ENCODE assay signal across 35 cellular contexts in the genomic region with DNA sequence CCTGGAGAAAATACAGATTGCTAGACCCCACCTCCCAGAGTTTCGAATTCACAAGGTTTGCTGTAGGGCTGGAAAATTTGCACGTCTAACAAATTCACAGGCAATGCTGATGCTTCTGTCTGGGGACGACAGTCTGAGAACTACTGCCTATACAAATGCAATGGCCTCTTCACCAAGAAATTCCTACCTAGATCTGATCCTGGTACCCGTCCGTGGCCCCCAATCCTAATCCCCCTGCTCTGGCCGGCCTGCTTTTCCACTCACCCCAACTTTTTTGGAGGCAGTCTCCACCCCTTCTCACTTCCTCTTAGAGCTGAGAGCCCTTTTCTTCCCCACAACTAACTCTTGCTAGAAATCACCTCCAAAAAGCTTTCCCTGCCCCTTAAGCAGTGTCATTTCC. TPM values are rescaled to one million over a fixed set of nuclear protein-coding genes. Genes with fewer than 3 reads are reported as not detected.
A peak's percentile ranks its signal among the peaks of the same experiment; 100 is the strongest.
DNase-seq lines count a peak whose midpoint lies in the region; ATAC-seq, FAIRE-seq and TF ChIP-seq lines count a peak whose summit lies in the region.
"Had no signal": no experiment of that assay in that cellular context is flagged by ENCODE, and none has a peak within 500 bp of the region (broad histone marks: within the 10 kb centered on the region; RNA-seq: fewer than 3 reads in every experiment).

No MANE protein-coding gene starts in this region.

- no peak overlapping the region; a peak in 1 of 4 replicates for H3K9ac ChIP-seq in K562 (ENCODE audit: insufficient read depth in 1 of 2, low read depth in 2 of 2, low read length in 2 of 2)

- TF ChIP-seq CTCF in K562 (IDR thresholded peaks at IDR 0.05 in 2 of 3, conservative IDR thresholded peaks at IDR 0.05 in 1 of 3; ENCODE audit: insufficient read depth in 2 of 3, low read depth in 1 of 3, low read length in 3 of 3) (no peak), type B pancreatic cell (conservative IDR thresholded peaks at IDR 0.05) (no peak)

- TF ChIP-seq RAD21 in K562 (CRISPR knock-in tag; conservative IDR thresholded peaks at IDR 0.05 in 1 of 2, IDR thresholded peaks at IDR 0.05 in 1 of 2): no peak

- H3K36me3 ChIP-seq in K562 (ENCODE audit: control insufficient read depth, insufficient read depth, low read length): no peaks in the 10 kb centered on the region
- H3K36me3 ChIP-seq: pancreas, uterus had no signal

- TF ChIP-seq EP300 in K562 (IDR thresholded peaks at IDR 0.05; ENCODE audit: low read length): no peak

- peaks cover 27 to 28% of the 10 kb centered on the region in 2 experiments for H3K4me1 ChIP-seq in K562 (replicated peaks in 1 of 2; ENCODE audit: control insufficient read depth in 2 of 2, insufficient read depth in 2 of 2, low read length in 2 of 2)

- peaks cover 8% of the 10 kb centered on the region; the same call in 2 of the 3 replicates for H3K79me2 ChIP-seq in K562 (ENCODE audit: control insufficient read depth, insufficient read depth, low read length)

- H3K27me3 Mint-ChIP-seq in activated CD4-positive, alpha-beta memory T cell treated with anti-CD3 and anti-CD28 coated beads, Interleukin-2, amount 10 ng/mL, durations not matched to agents 7 days and 5 days: peaks cover 2% of the 10 kb centered on the region
- H3K27me3 Mint-ChIP-seq in activated CD4-positive, alpha-beta memory T cell treated with anti-CD3 and anti-CD28 coated beads for 36 hours: peaks cover 2% of the 10 kb centered on the region
- peaks cover 10% of the 10 kb centered on the region for H3K27me3 Mint-ChIP-seq in type B pancreatic cell
- H3K27me3 Mint-ChIP-seq: T-cell had no signal

- FAIRE-seq in K562 (lab: Jason Lieb, UNC): no peak
- FAIRE-seq: A549, HTR-8/SVneo, islet of Langerhans, pancreas had no signal

- no peaks in the 10 kb centered on the region for H3K9me1 ChIP-seq in K562 (ENCODE audit: control insufficient read depth, insufficient read depth, low read length)

- peaks cover 12% of the 10 kb centered on the region for H3K36me3 Mint-ChIP-seq in activated CD4-positive, alpha-beta memory T cell treated with anti-CD3 and anti-CD28 coated beads, Interleukin-2, amount 10 ng/mL, durations not matched to agents 7 days and 5 days (ENCODE audit: low read depth)
- peaks cover 5% of the 10 kb centered on the region for H3K36me3 Mint-ChIP-seq in activated CD4-positive, alpha-beta memory T cell treated with anti-CD3 and anti-CD28 coated beads for 36 hours
- H3K36me3 Mint-ChIP-seq in type B pancreatic cell: no peaks in the 10 kb centered on the region
- H3K36me3 Mint-ChIP-seq: T-cell had no signal

- H2AFZ ChIP-seq in K562 (ENCODE audit: low read depth, low read length): no peak overlapping the region

- H3K27me3 ChIP-seq in K562 (ENCODE audit: control insufficient read depth in 2 of 2, insufficient read depth in 2 of 2, low read length in 2 of 2): peaks cover 0 to 6% of the 10 kb centered on the region in 2 experiments; a peak in 1 of 5 replicates
- H3K27me3 ChIP-seq: dorsolateral prefrontal cortex, pancreas, uterus had no signal

- no TSS peak for BruUV-seq in K562 (replicated peaks; lab: Mats Ljungman, UMichigan)

- WGBS in K562 (ENCODE audit: insufficient coverage, low coverage, missing lambda C conversion rate): 13% methylated on average over 6 of the region's 6 CpGs

- H3K4me3 ChIP-seq in K562: no peak overlapping the region
- H3K4me3 ChIP-seq: A549, dorsolateral prefrontal cortex, pancreas, uterus had no signal

- no peak overlapping the region for H3K27ac ChIP-seq in K562 (ENCODE audit: extremely low read depth, low read depth, low read length)
- H3K27ac ChIP-seq: A549, pancreas, uterus, VCaP had no signal

- H4K20me1 ChIP-seq in K562 (replicated peaks; ENCODE audit: control insufficient read depth, insufficient read depth, low read length): 0 out of 2 replicates have a peak, but pooled peaks cover 10% of the 10 kb centered on the region

- H3K9me3 Mint-ChIP-seq in activated CD4-positive, alpha-beta memory T cell treated with anti-CD3 and anti-CD28 coated beads, Interleukin-2, amount 10 ng/mL, durations not matched to agents 7 days and 5 days: no peaks in the 10 kb centered on the region
- peaks cover under 1% of the 10 kb centered on the region for H3K9me3 Mint-ChIP-seq in activated CD4-positive, alpha-beta memory T cell treated with anti-CD3 and anti-CD28 coated beads for 36 hours
- peaks cover 4% of the 10 kb centered on the region for H3K9me3 Mint-ChIP-seq in type B pancreatic cell
- H3K9me3 Mint-ChIP-seq: activated T-cell treated with anti-CD3 and anti-CD28 coated beads, Interleukin-2, amount 50 U/mL, for 24 hours; T-cell had no signal

- no peak overlapping the region for H3K4me3 Mint-ChIP-seq in activated CD4-positive, alpha-beta memory T cell treated with anti-CD3 and anti-CD28 coated beads, Interleukin-2, amount 10 ng/mL, durations not matched to agents 7 days and 5 days
- no peak overlapping the region for H3K4me3 Mint-ChIP-seq in activated CD4-positive, alpha-beta memory T cell treated with anti-CD3 and anti-CD28 coated beads for 36 hours
- H3K4me3 Mint-ChIP-seq in type B pancreatic cell: peak overlapping the region; percentile 9
- H3K4me3 Mint-ChIP-seq: activated CD8-positive, alpha-beta T cell treated with anti-CD3 and anti-CD28 coated beads, Interleukin-2, amount 10 ng/mL, durations not matched to agents 7 days and 5 days; activated T-cell treated with anti-CD3 and anti-CD28 coated beads, Interleukin-2, amount 50 U/mL, for 24 hours; T-cell had no signal

- in situ Hi-C loops in K562 (cut with MboI): no loop called here

- no peak for DNase-seq in activated CD4-positive, alpha-beta memory T cell treated with anti-CD3 and anti-CD28 coated beads, Interleukin-2, amount 10 ng/mL, durations not matched to agents 7 days and 5 days
- no peak for DNase-seq in activated CD4-positive, alpha-beta memory T cell treated with anti-CD3 and anti-CD28 coated beads for 36 hours
- DNase-seq in NOMO-1 (lab: John Stamatoyannopoulos, UW; ENCODE audit: unreplicated experiment in 2 of 2) (peak; percentile 42 to 43), K562 (ENCODE audit: extremely low read depth in 1 of 4, low spot score in 3 of 4) (no peak), type B pancreatic cell (ENCODE audit: extremely low spot score, unreplicated experiment) (no peak)
- DNase-seq: activated CD8-positive, alpha-beta T cell treated with anti-CD3 and anti-CD28 coated beads, Interleukin-2, amount 10 ng/mL, durations not matched to agents 7 days and 5 days; activated naive CD4-positive, alpha-beta T cell treated with Interleukin-2 at 50 U/mL for 16 hours; activated T-cell treated with anti-CD3 and anti-CD28 coated beads, Interleukin-2, amount 50 U/mL, for 24 hours; anterior cingulate cortex; C1 segment of cervical spinal cord; dorsolateral prefrontal cortex; foreskin melanocyte; GF-D8; H7; hypothalamus; NCI-H1105 treated with DMSO at 0.1 percent for 48 hours; NCI-H2107; NCI-H524; right cardiac atrium; Right ventricle myocardium superior; stimulated activated CD8-positive, alpha-beta memory T cell treated with anti-CD3 and anti-CD28 coated beads, Interleukin-4, amount 100 ng/mL, for 48 hours; T-cell; uterus had no signal

- POLR2A ChIA-PET in activated CD4-positive, alpha-beta memory T cell treated with anti-CD3 and anti-CD28 coated beads, Interleukin-2, amount 10 ng/mL, durations not matched to agents 7 days and 5 days (lab: Charles Lee): interaction anchor here (1.3 kb wide), 1 partner anchor 10 kb away, joined by 3 read pairs; no protein-coding TSS in a partner anchor
- POLR2A ChIA-PET in activated CD4-positive, alpha-beta memory T cell treated with anti-CD3 and anti-CD28 coated beads for 36 hours (lab: Charles Lee): no interaction called here
- POLR2A ChIA-PET in K562 (lab: Yijun Ruan, JAX): interaction anchor here (1.7 kb wide), 1 partner anchor 11 kb away, joined by 6 read pairs; no protein-coding TSS in a partner anchor

- H3K27ac Mint-ChIP-seq in activated CD4-positive, alpha-beta memory T cell treated with anti-CD3 and anti-CD28 coated beads, Interleukin-2, amount 10 ng/mL, durations not matched to agents 7 days and 5 days: peak overlapping the region; percentile 23
- H3K27ac Mint-ChIP-seq in activated CD4-positive, alpha-beta memory T cell treated with anti-CD3 and anti-CD28 coated beads for 36 hours: no peak overlapping the region
- H3K27ac Mint-ChIP-seq in type B pancreatic cell: no peak overlapping the region
- H3K27ac Mint-ChIP-seq: activated CD8-positive, alpha-beta T cell treated with anti-CD3 and anti-CD28 coated beads, Interleukin-2, amount 10 ng/mL, durations not matched to agents 7 days and 5 days; activated T-cell treated with anti-CD3 and anti-CD28 coated beads, Interleukin-2, amount 50 U/mL, for 24 hours; T-cell had no signal

- no peak overlapping the region for H3K4me2 ChIP-seq in K562 (ENCODE audit: insufficient read depth, low read length)
- H3K4me2 ChIP-seq: A549 had no signal

- ATAC-seq in K562: no peak
- no peak for ATAC-seq in esophagus mucosa
- ATAC-seq in GM19035 (IDR thresholded peaks at IDR 0.05; ENCODE audit: unreplicated experiment): no peak
- no peak for ATAC-seq in HG03460 (IDR thresholded peaks at IDR 0.05; ENCODE audit: unreplicated experiment)
- ATAC-seq: A549; activated CD8-positive, alpha-beta T cell treated with anti-CD3 and anti-CD28 coated beads, Interleukin-2, amount 10 ng/mL, durations not matched to agents 7 days and 5 days; pancreas; right cardiac atrium; T-cell had no signal

- intact Hi-C loops in activated CD4-positive, alpha-beta memory T cell treated with anti-CD3 and anti-CD28 coated beads for 36 hours (cut with micrococcal nuclease): no loop called here
- intact Hi-C loops in K562 (cut with micrococcal nuclease): no loop called here

- no peak for TF ChIP-seq POLR2A in K562 (conservative IDR thresholded peaks at IDR 0.05)

- no peaks in the 10 kb centered on the region for H3K9me3 ChIP-seq in K562 (replicated peaks; ENCODE audit: control insufficient read depth, insufficient read depth, low read depth, low read length)
- H3K9me3 ChIP-seq: A549, pancreas, uterus had no signal

- CTCF ChIA-PET in activated CD4-positive, alpha-beta memory T cell treated with anti-CD3 and anti-CD28 coated beads, Interleukin-2, amount 10 ng/mL, durations not matched to agents 7 days and 5 days (lab: Charles Lee): no interaction called here
- CTCF ChIA-PET in activated CD4-positive, alpha-beta memory T cell treated with anti-CD3 and anti-CD28 coated beads for 36 hours (lab: Charles Lee): no interaction called here
- CTCF ChIA-PET in K562 (lab: Yijun Ruan, JAX; ENCODE audit: low intra/inter-chr PET ratio): no interaction called here

- H3K4me1 Mint-ChIP-seq in activated CD4-positive, alpha-beta memory T cell treated with anti-CD3 and anti-CD28 coated beads, Interleukin-2, amount 10 ng/mL, durations not matched to agents 7 days and 5 days: peaks cover 52% of the 10 kb centered on the region
- H3K4me1 Mint-ChIP-seq in activated CD4-positive, alpha-beta memory T cell treated with anti-CD3 and anti-CD28 coated beads for 36 hours (ENCODE audit: low read depth): peaks cover 30% of the 10 kb centered on the region
- H3K4me1 Mint-ChIP-seq in type B pancreatic cell (ENCODE audit: unreplicated experiment): peaks cover 34% of the 10 kb centered on the region

RNA-seq across cellular contexts. Expression of a gene that starts 3.1 kb away (rescaled TPM):
- 10 to 100 TPM; 56.7 to 57.4 TPM for total RNA-seq in activated CD4-positive, alpha-beta memory T cell treated with anti-CD3 and anti-CD28 coated beads, Interleukin-2, amount 10 ng/mL, durations not matched to agents 7 days and 5 days
- total RNA-seq in activated CD4-positive, alpha-beta memory T cell treated with anti-CD3 and anti-CD28 coated beads for 36 hours: 10 to 100 TPM; 27.4 to 30.2 TPM
- 12.8 and 19.4 TPM in 2 replicates for total RNA-seq in K562 (2011; cell fraction: chromatin; rRNA removed; ENCODE audit: low replicate concordance)
- total RNA-seq in K562 (2011; cell fraction: nucleolus; rRNA removed): 8.0 and 10.2 TPM in 2 replicates
- 7.7 and 9.5 TPM in 2 replicates for total RNA-seq in K562 (2011; cell fraction: nucleoplasm; rRNA removed)
- total RNA-seq in K562 (2014; rRNA removed): 2.0 and 2.9 TPM in 2 replicates
- 2.3 and 2.5 TPM in 2 replicates for total RNA-seq in K562 (2014; rRNA removed; fragmentation: Illumina TruSeq; extraction: Trizol)
- 1.7 and 2.2 TPM in 2 replicates for total RNA-seq in K562 (2015; rRNA removed; fragmentation: Illumina TruSeq; extraction: Trizol)
- 5.5 and 6.5 TPM in 2 replicates for total RNA-seq in K562 (2021)
- 3.4 and 4.2 TPM in 2 replicates for polyA plus RNA-seq in K562 (2011; rRNA removed)
- 2.8 and 3.3 TPM in 2 replicates for polyA plus RNA-seq in K562 (2011; cell fraction: cytosol; rRNA removed)
- 4.0 and 4.1 TPM in 2 replicates for polyA plus RNA-seq in K562 (2011; cell fraction: nucleus; rRNA removed)
- polyA plus RNA-seq in K562 (2012): 3.3 and 5.5 TPM in 2 replicates
- 2.5 and 3.1 TPM in 2 replicates for polyA plus RNA-seq in K562 (2014; fragmentation: Illumina TruSeq; extraction: Trizol)
- under 1 TPM; 0.41 to 0.45 TPM for polyA plus RNA-seq in K562 (2014; fragmentation: Nextera tagmentation; extraction: Ambion mirVana)
- 2.3 and 2.8 TPM in 2 replicates for polyA plus RNA-seq in K562 (2014; rRNA removed)
- 4.5 and 5.0 TPM in 2 replicates for polyA minus RNA-seq in K562 (2011; rRNA and poly(A)+ RNA removed)
- polyA minus RNA-seq in K562 (2011; cell fraction: cytosol; rRNA and poly(A)+ RNA removed): 2.5 and 4.4 TPM in 2 replicates
- polyA minus RNA-seq in K562 (2011; cell fraction: nucleus; rRNA and poly(A)+ RNA removed): 4.7 and 5.2 TPM in 2 replicates
- 32.2 and 33.7 TPM in 2 replicates for total RNA-seq in type B pancreatic cell (ENCODE audit: low replicate concordance)
- total RNA-seq in esophagus mucosa: 16.0 TPM

RNA-seq across cellular contexts. Expression of a gene that starts 19.4 kb away (rescaled TPM):
- not detected for total RNA-seq in activated CD4-positive, alpha-beta memory T cell treated with anti-CD3 and anti-CD28 coated beads, Interleukin-2, amount 10 ng/mL, durations not matched to agents 7 days and 5 days
- total RNA-seq in activated CD4-positive, alpha-beta memory T cell treated with anti-CD3 and anti-CD28 coated beads for 36 hours: not detected
- not detected in 2 replicates for total RNA-seq in K562 (2011; cell fraction: chromatin; rRNA removed; ENCODE audit: low replicate concordance)
- not detected in 2 replicates for total RNA-seq in K562 (2011; cell fraction: nucleolus; rRNA removed)
- total RNA-seq in K562 (2011; cell fraction: nucleoplasm; rRNA removed): not detected in 2 replicates
- not detected in 2 replicates for total RNA-seq in K562 (2014; rRNA removed)
- total RNA-seq in K562 (2014; rRNA removed; fragmentation: Illumina TruSeq; extraction: Trizol): not detected in 2 replicates
- not detected in 2 replicates for total RNA-seq in K562 (2015; rRNA removed; fragmentation: Illumina TruSeq; extraction: Trizol)
- total RNA-seq in K562 (2021): not detected in 2 replicates
- not detected in 2 replicates for polyA plus RNA-seq in K562 (2011; rRNA removed)
- not detected in 2 replicates for polyA plus RNA-seq in K562 (2011; cell fraction: cytosol; rRNA removed)
- polyA plus RNA-seq in K562 (2011; cell fraction: nucleus; rRNA removed): not detected in 2 replicates
- polyA plus RNA-seq in K562 (2012): not detected in 2 replicates
- not detected in 2 replicates for polyA plus RNA-seq in K562 (2014; fragmentation: Illumina TruSeq; extraction: Trizol)
- not detected for polyA plus RNA-seq in K562 (2014; fragmentation: Nextera tagmentation; extraction: Ambion mirVana)
- not detected in 2 replicates for polyA plus RNA-seq in K562 (2014; rRNA removed)
- not detected in 2 replicates for polyA minus RNA-seq in K562 (2011; rRNA and poly(A)+ RNA removed)
- not detected in 2 replicates for polyA minus RNA-seq in K562 (2011; cell fraction: cytosol; rRNA and poly(A)+ RNA removed)
- not detected in 2 replicates for polyA minus RNA-seq in K562 (2011; cell fraction: nucleus; rRNA and poly(A)+ RNA removed)
- not detected in 2 replicates for total RNA-seq in type B pancreatic cell (ENCODE audit: low replicate concordance)
- not detected for total RNA-seq in esophagus mucosa
- total RNA-seq: activated CD8-positive, alpha-beta T cell treated with anti-CD3 and anti-CD28 coated beads, Interleukin-2, amount 10 ng/mL, durations not matched to agents 7 days and 5 days; cardiac septum; epithelial cell of proximal tubule; H7; lower leg skin; pancreas; right cardiac atrium; Right ventricle myocardium superior; subcutaneous adipose tissue; T-cell; uterus had no signal
- polyA plus RNA-seq: A549, pancreas, right cardiac atrium had no signal

Comparison
In these comparisons a context has a peak if more than half of its experiments do, and no peak if none do; other contexts are left out.
1. DNase-seq: peak in NOMO-1 (2 of 2); none in activated CD4-positive, alpha-beta memory T cell treated with anti-CD3 and anti-CD28 coated beads, Interleukin-2, amount 10 ng/mL, durations not matched to agents 7 days and 5 days (single experiment), activated CD4-positive, alpha-beta memory T cell treated with anti-CD3 and anti-CD28 coated beads for 36 hours (single experiment), K562 (0 of 4) and type B pancreatic cell (single experiment).